In the genomic region with DNA sequence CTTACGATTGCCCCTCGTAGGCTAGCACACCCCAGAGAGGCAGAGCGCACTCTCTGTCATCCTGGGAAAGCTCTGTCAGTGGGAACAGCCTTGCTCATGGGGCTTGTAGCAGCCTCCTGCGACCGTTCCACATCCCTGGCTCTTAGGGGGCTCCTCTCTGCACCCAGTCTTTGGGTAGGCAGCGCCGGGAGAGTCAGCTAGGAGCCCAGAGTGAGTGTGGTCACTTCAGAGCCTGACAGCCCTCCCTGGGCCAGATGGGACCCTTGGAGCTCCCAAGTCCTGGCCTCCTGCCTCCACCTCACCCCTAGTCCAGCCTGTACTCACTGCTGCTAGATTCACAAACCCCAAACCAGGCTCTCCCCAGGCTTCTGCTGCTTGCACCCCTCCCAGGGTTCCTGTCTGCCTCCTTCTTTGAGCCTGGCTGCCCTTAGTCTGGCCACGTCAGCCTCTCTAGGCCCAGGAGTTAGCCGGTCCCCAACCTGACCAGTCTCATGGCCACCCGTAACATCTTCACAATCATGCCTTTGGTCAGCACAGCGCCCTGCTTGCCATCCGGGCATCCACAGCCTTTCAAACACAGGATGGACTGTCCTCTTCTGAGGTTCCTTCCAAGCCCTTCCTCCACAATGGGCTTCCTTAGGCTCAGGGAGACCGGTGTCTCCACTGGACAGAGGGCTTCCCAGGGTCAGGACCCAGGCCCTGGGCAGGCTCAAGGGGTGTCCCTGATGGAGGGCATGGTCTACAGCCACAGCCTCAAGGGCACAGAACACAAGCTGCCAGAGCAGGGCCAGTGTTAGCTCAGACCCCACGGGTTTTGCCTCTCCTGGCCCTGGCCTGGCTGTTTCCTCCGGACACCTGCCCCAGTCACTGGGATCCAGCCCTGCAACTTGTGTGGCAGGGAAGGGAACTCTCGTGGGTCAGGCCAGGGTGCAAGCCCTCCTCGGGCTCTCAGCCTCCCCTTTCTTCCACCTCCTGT, we compare ENCODE assay signal across 23 cellular contexts. TPM values are rescaled to one million over a fixed set of nuclear protein-coding genes. Genes with fewer than 3 reads are reported as not detected.
"Had no signal": no experiment of that assay in that cellular context is flagged by ENCODE, and none has a peak within 500 bp of the region (broad histone marks: within the 10 kb centered on the region; RNA-seq: fewer than 3 reads in every experiment).

No MANE protein-coding gene starts in this region.

- H3K27me3 ChIP-seq: adrenal gland, colonic mucosa, dorsolateral prefrontal cortex, gastrocnemius medialis, upper lobe of left lung had no signal

- FAIRE-seq: astrocyte had no signal

- H3K9me3 Mint-ChIP-seq: activated CD4-positive, alpha-beta T cell treated with anti-CD3 and anti-CD28 coated beads, Interleukin-2, amount 10 ng/mL, durations not matched to agents 7 days and 5 days; activated CD8-positive, alpha-beta T cell treated with anti-CD3 and anti-CD28 coated beads for 36 hours; activated naive CD4-positive, alpha-beta T cell treated with anti-CD3 and anti-CD28 coated beads, Interleukin-2, amount 50 U/mL, for 72 hours; activated T-helper 17 cell treated with anti-CD3 and anti-CD28 coated beads, Interleukin-2, amount 50 U/mL, for 72 hours; central memory CD8-positive, alpha-beta T cell; effector memory CD8-positive, alpha-beta T cell; natural killer cell treated with Interleukin-12 subunit alpha and Interleukin-12 subunit beta and Interleukin-15 and Interleukin-18, amount 100 ng/mL, for 72 hours; T-helper 1 cell treated with Interleukin-12 subunit alpha and Interleukin-12 subunit beta and Interleukin-4 antibody, amounts not matched to agents 30 μg/mL and 1 μg/mL, for 36 hours had no signal

- H3K4me3 Mint-ChIP-seq: activated CD4-positive, alpha-beta T cell treated with anti-CD3 and anti-CD28 coated beads, Interleukin-2, amount 10 ng/mL, durations not matched to agents 7 days and 5 days; activated CD8-positive, alpha-beta T cell treated with anti-CD3 and anti-CD28 coated beads for 36 hours; activated T-helper 17 cell treated with anti-CD3 and anti-CD28 coated beads, Interleukin-2, amount 50 U/mL, for 72 hours; central memory CD8-positive, alpha-beta T cell; effector memory CD8-positive, alpha-beta T cell; natural killer cell treated with Interleukin-12 subunit alpha and Interleukin-12 subunit beta and Interleukin-15 and Interleukin-18, amount 100 ng/mL, for 72 hours; T-helper 1 cell treated with Interleukin-12 subunit alpha and Interleukin-12 subunit beta and Interleukin-4 antibody, amounts not matched to agents 30 μg/mL and 1 μg/mL, for 36 hours had no signal

- H3K9me3 ChIP-seq: adrenal gland, breast epithelium, colonic mucosa, esophagus squamous epithelium, gastrocnemius medialis, upper lobe of left lung had no signal

- H3K36me3 ChIP-seq: adrenal gland, breast epithelium, colonic mucosa, esophagus squamous epithelium, gastrocnemius medialis, upper lobe of left lung had no signal

- H3K36me3 Mint-ChIP-seq: activated naive CD4-positive, alpha-beta T cell treated with anti-CD3 and anti-CD28 coated beads, Interleukin-2, amount 50 U/mL, for 72 hours; natural killer cell treated with Interleukin-12 subunit alpha and Interleukin-12 subunit beta and Interleukin-15 and Interleukin-18, amount 100 ng/mL, for 72 hours had no signal

- H3K27ac ChIP-seq: adrenal gland, breast epithelium, colonic mucosa, esophagus squamous epithelium, gastrocnemius medialis, upper lobe of left lung, VCaP had no signal

- H3K4me1 ChIP-seq: adrenal gland, breast epithelium, colonic mucosa, gastrocnemius medialis, upper lobe of left lung had no signal

- DNase-seq: activated CD4-positive, alpha-beta T cell treated with anti-CD3 and anti-CD28 coated beads, Interleukin-2, amount 10 ng/mL, durations not matched to agents 7 days and 5 days; activated CD4-positive, CD25-positive, alpha-beta regulatory T cell treated with anti-CD3 and anti-CD28 coated beads, Interleukin-2, amount 50 U/mL, for 72 hours; activated CD8-positive, alpha-beta T cell treated with anti-CD3 and anti-CD28 coated beads for 36 hours; activated T-cell treated with anti-CD3 and anti-CD28 coated beads, Interleukin-2, amount 50 U/mL, for 1 hour; adrenal gland; colonic mucosa; effector memory CD8-positive, alpha-beta T cell; esophagus squamous epithelium; gastrocnemius medialis; hippocampal formation; stimulated activated CD4-positive, alpha-beta T cell treated with anti-CD3 and anti-CD28 coated beads, Interleukin-4, amount 100 ng/mL, for 1 hour; stimulated activated naive CD8-positive, alpha-beta T cell treated with anti-CD3 and anti-CD28 coated beads, Interleukin-15, Interleukin-2, amounts not matched to agents 100 U/mL and 50 U/mL, for 24 hours; upper lobe of left lung had no signal

- ATAC-seq: activated CD8-positive, alpha-beta T cell treated with anti-CD3 and anti-CD28 coated beads for 36 hours; activated naive CD4-positive, alpha-beta T cell treated with anti-CD3 and anti-CD28 coated beads, Interleukin-2, amount 50 U/mL, for 72 hours; activated T-helper 17 cell treated with anti-CD3 and anti-CD28 coated beads, Interleukin-2, amount 50 U/mL, for 72 hours; effector memory CD8-positive, alpha-beta T cell; gastrocnemius medialis; natural killer cell treated with Interleukin-12 subunit alpha and Interleukin-12 subunit beta and Interleukin-15 and Interleukin-18, amount 100 ng/mL, for 72 hours; stimulated activated naive CD8-positive, alpha-beta T cell treated with anti-CD3 and anti-CD28 coated beads, Interleukin-15, Interleukin-2, amounts not matched to agents 100 U/mL and 50 U/mL, for 24 hours had no signal

- H3K27ac Mint-ChIP-seq: activated CD4-positive, alpha-beta T cell treated with anti-CD3 and anti-CD28 coated beads, Interleukin-2, amount 10 ng/mL, durations not matched to agents 7 days and 5 days; activated CD8-positive, alpha-beta T cell treated with anti-CD3 and anti-CD28 coated beads for 36 hours; activated naive CD4-positive, alpha-beta T cell treated with anti-CD3 and anti-CD28 coated beads, Interleukin-2, amount 50 U/mL, for 72 hours; activated T-helper 17 cell treated with anti-CD3 and anti-CD28 coated beads, Interleukin-2, amount 50 U/mL, for 72 hours; effector memory CD8-positive, alpha-beta T cell; natural killer cell treated with Interleukin-12 subunit alpha and Interleukin-12 subunit beta and Interleukin-15 and Interleukin-18, amount 100 ng/mL, for 72 hours; T-helper 1 cell treated with Interleukin-12 subunit alpha and Interleukin-12 subunit beta and Interleukin-4 antibody, amounts not matched to agents 30 μg/mL and 1 μg/mL, for 36 hours had no signal

- H3K4me3 ChIP-seq: adrenal gland, breast epithelium, colonic mucosa, esophagus squamous epithelium, gastrocnemius medialis, upper lobe of left lung had no signal

RNA-seq across cellular contexts. Expression of gene ACSBG1, which starts 4.6 kb away (rescaled TPM):
- total RNA-seq: activated CD4-positive, alpha-beta T cell treated with anti-CD3 and anti-CD28 coated beads, Interleukin-2, amount 10 ng/mL, durations not matched to agents 7 days and 5 days; activated naive CD4-positive, alpha-beta T cell treated with anti-CD3 and anti-CD28 coated beads, Interleukin-2, amount 50 U/mL, for 72 hours; activated T-helper 17 cell treated with anti-CD3 and anti-CD28 coated beads, Interleukin-2, amount 50 U/mL, for 72 hours; astrocyte; subcutaneous adipose tissue had no signal
